8 cellular contexts compared by ENCODE assay signal in the genomic region with DNA sequence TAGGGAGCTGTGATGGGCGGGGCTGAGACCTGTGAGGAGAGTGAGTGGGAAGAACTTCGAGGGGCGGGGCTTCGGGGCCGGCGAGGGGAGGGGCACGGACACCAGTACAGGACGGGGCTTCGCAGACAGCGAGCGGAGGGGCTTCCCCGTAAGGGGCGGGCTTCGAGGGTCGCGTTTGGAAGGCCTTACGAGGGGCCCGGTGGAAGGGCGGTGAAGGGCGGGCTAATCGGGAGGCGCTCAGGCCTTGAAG. TPM values are rescaled to one million over a fixed set of nuclear protein-coding genes. Genes with fewer than 3 reads are reported as not detected.
DNase-seq lines count a peak whose midpoint lies in the region; ATAC-seq and TF ChIP-seq lines count a peak whose summit lies in the region.

No MANE protein-coding gene starts in this region.

- H3K4me2 ChIP-seq in KMS-11: peak overlapping the region; percentile 74

- H3K79me2 ChIP-seq in KMS-11 (ENCODE audit: insufficient read depth, low read depth): peaks cover 5% of the 10 kb centered on the region; the same call in 1 of the 2 replicates

- no peaks in the 10 kb centered on the region for H3K9me3 ChIP-seq in CD4-positive, alpha-beta memory T cell (ENCODE audit: control insufficient read depth in 1 of 2, low read length in 2 of 2)
- no peaks in the 10 kb centered on the region for H3K9me3 ChIP-seq in Peyer's patch

- no peaks in the 10 kb centered on the region for H3K27me3 ChIP-seq in CD4-positive, alpha-beta memory T cell (ENCODE audit: insufficient read depth, low read length)
- no peaks in the 10 kb centered on the region for H3K27me3 ChIP-seq in KMS-11 (ENCODE audit: insufficient read depth, low read depth)
- H3K27me3 ChIP-seq in Peyer's patch: no peaks in the 10 kb centered on the region

- no peak for TF ChIP-seq CTCF in KMS-11 (conservative IDR thresholded peaks at IDR 0.05; ENCODE audit: low read depth, low read length)
- TF ChIP-seq CTCF in Peyer's patch (IDR thresholded peaks at IDR 0.05): no peak
- no peak for TF ChIP-seq CTCF in nephron (IDR thresholded peaks at IDR 0.05; ENCODE audit: unreplicated experiment in 3 of 3)

- H3K36me3 Mint-ChIP-seq in CD4-positive, alpha-beta memory T cell: peaks cover 0 to 13% of the 10 kb centered on the region in 2 donors
- H3K36me3 Mint-ChIP-seq in nephron (ENCODE audit: low read depth): peaks cover 6% of the 10 kb centered on the region

- TF ChIP-seq POLR2A in Peyer's patch (IDR thresholded peaks at IDR 0.05): no peak

- no peaks in the 10 kb centered on the region for H3K27me3 Mint-ChIP-seq in CD4-positive, alpha-beta memory T cell
- H3K27me3 Mint-ChIP-seq in nephron (ENCODE audit: low read depth): no peaks in the 10 kb centered on the region

- H3K9ac ChIP-seq in KMS-11: peak overlapping the region; percentile 83

- H3K36me3 ChIP-seq in CD4-positive, alpha-beta memory T cell (ENCODE audit: insufficient read depth, low read length): no peaks in the 10 kb centered on the region
- H3K36me3 ChIP-seq in KMS-11 (ENCODE audit: insufficient read depth): no peaks in the 10 kb centered on the region
- H3K36me3 ChIP-seq in Peyer's patch: no peaks in the 10 kb centered on the region

- H2AFZ ChIP-seq in KMS-11 (ENCODE audit: low read depth): peak overlapping the region; percentile 74

- intact Hi-C loops in CD4-positive, alpha-beta memory T cell (cut with micrococcal nuclease): loop anchor here (1.0 to 5.0 kb wide), 8 partner anchors 12 to 1546 kb away; a partner anchor contains a TSS

- H3K4me3 Mint-ChIP-seq in CD4-positive, alpha-beta memory T cell: peak overlapping the region; percentile 91 to 95 (median 92)
- H3K4me3 Mint-ChIP-seq in nephron: peak overlapping the region; percentile 89 to 97 (median 93)

- peak overlapping the region; percentile 98 to 100 (median 99) for H3K27ac Mint-ChIP-seq in CD4-positive, alpha-beta memory T cell
- H3K27ac Mint-ChIP-seq in nephron: peak overlapping the region; percentile 98 to 100 (median 99)

- POLR2A ChIA-PET in CD4-positive, alpha-beta memory T cell (lab: Charles Lee; ENCODE audit: partially characterized antibody): interaction anchor here (0.5 to 8.7 kb wide), 18 partner anchors 12 to 1048 kb away, joined by 3 to 516 read pairs (median 4); a partner anchor contains a TSS

- DNase-seq in CD4-positive, alpha-beta memory T cell: peak; percentile 90 to 98 (median 93)
- DNase-seq in Peyer's patch (peak; percentile 99 to 100 (median 100)), activated T-helper 1 cell treated with Interleukin-2 at 50 U/mL for 16 hours (ENCODE audit: low read depth) (peak; percentile 92), fibroblast of gingiva (ENCODE audit: low read depth) (peak; percentile 77)
- peak; percentile 98 for DNase-seq in stimulated activated naive CD8-positive, alpha-beta T cell treated with anti-CD3 and anti-CD28 coated beads, Interleukin-15, Interleukin-2, amounts not matched to agents 100 U/mL and 50 U/mL, for 24 hours

- H3K27ac ChIP-seq in CD4-positive, alpha-beta memory T cell (ENCODE audit: low read depth, low read length): peak overlapping the region; percentile 100
- peak overlapping the region; percentile 92 for H3K27ac ChIP-seq in KMS-11
- peak overlapping the region; percentile 96 to 99 (median 97) for H3K27ac ChIP-seq in Peyer's patch

- peak; percentile 48 for ATAC-seq in GM21447 (IDR thresholded peaks at IDR 0.05; ENCODE audit: unreplicated experiment)
- peak; percentile 66 for ATAC-seq in stimulated activated naive CD8-positive, alpha-beta T cell treated with anti-CD3 and anti-CD28 coated beads, Interleukin-15, Interleukin-2, amounts not matched to agents 100 U/mL and 50 U/mL, for 24 hours

- no peaks in the 10 kb centered on the region for H3K9me3 Mint-ChIP-seq in CD4-positive, alpha-beta memory T cell
- H3K9me3 Mint-ChIP-seq in nephron: no peaks in the 10 kb centered on the region

- H4K20me1 ChIP-seq in KMS-11 (ENCODE audit: insufficient read depth): no peaks in the 10 kb centered on the region

- H3K4me1 Mint-ChIP-seq in CD4-positive, alpha-beta memory T cell: peaks cover 30 to 66% (median 45%) of the 10 kb centered on the region in 4 donors
- peaks cover 52% of the 10 kb centered on the region for H3K4me1 Mint-ChIP-seq in nephron

- peak overlapping the region; percentile 65 to 87 for H3K4me3 ChIP-seq in CD4-positive, alpha-beta memory T cell (ENCODE audit: low read length in 2 of 2)
- H3K4me3 ChIP-seq in KMS-11 (IDR thresholded peaks at IDR 0.05; ENCODE audit: insufficient read depth, low read depth, low read length) (no peak overlapping the region), Peyer's patch (peak overlapping the region; percentile 50 to 70 (median 67))

- H3K4me1 ChIP-seq in CD4-positive, alpha-beta memory T cell (ENCODE audit: insufficient read depth, low read length): peaks cover 49% of the 10 kb centered on the region
- H3K4me1 ChIP-seq in KMS-11 (ENCODE audit: low read depth, poor library complexity, severe bottlenecking): peaks cover 51% of the 10 kb centered on the region
- H3K4me1 ChIP-seq in Peyer's patch: peaks cover 0 to 37% (median 23%) of the 10 kb centered on the region in 4 donors

- CTCF ChIA-PET in CD4-positive, alpha-beta memory T cell (lab: Charles Lee; ENCODE audit: partially characterized antibody): interaction anchor here (1.2 to 9.1 kb wide), 5 partner anchors 11 to 70 kb away, joined by 5 to 278 read pairs (median 8); a partner anchor contains a TSS

RNA-seq across cellular contexts. Expression of a gene that starts 4.1 kb away (rescaled TPM):
- total RNA-seq in CD4-positive, alpha-beta memory T cell: 100 to 1,000 TPM; 293 to 294 TPM
- polyA plus RNA-seq in CD4-positive, alpha-beta memory T cell: 1,000 to 10,000 TPM; 1,097 to 1,108 TPM
- 10 to 100 TPM in 2 of 4 donors, 1 to 10 TPM in 2; 4.7 to 21.5 (median 10.5) TPM for total RNA-seq in Peyer's patch

RNA-seq across cellular contexts. Expression of a gene that starts 42.4 kb away (rescaled TPM):
- 10 to 100 TPM; 27.6 to 31.8 TPM for total RNA-seq in CD4-positive, alpha-beta memory T cell
- 1 to 10 TPM; 3.8 to 8.2 TPM for polyA plus RNA-seq in CD4-positive, alpha-beta memory T cell
- total RNA-seq in Peyer's patch: 10 to 100 TPM in 3 of 4 donors, 1 to 10 TPM in 1; 8.6 to 30.5 (median 20.0) TPM

RNA-seq across cellular contexts. Expression of a gene that starts 42.9 kb away (rescaled TPM):
- total RNA-seq in CD4-positive, alpha-beta memory T cell: not detected
- polyA plus RNA-seq in CD4-positive, alpha-beta memory T cell: not detected
- total RNA-seq in Peyer's patch: not detected

RNA-seq across cellular contexts. Expression of a gene that starts 51.4 kb away (rescaled TPM):
- under 1 TPM in 1 of 2 experiments, not detected in 1; 0.36 TPM for total RNA-seq in CD4-positive, alpha-beta memory T cell
- not detected for polyA plus RNA-seq in CD4-positive, alpha-beta memory T cell
- not detected for total RNA-seq in Peyer's patch

Comparison
In these comparisons a context has a peak if more than half of its experiments do, and no peak if none do; other contexts are left out.
1. RNA of a gene that starts 4.1 kb away (total RNA-seq): 293 to 294 TPM in CD4-positive, alpha-beta memory T cell; 4.7 to 21.5 TPM in Peyer's patch; every median in the first group is over 10 times any median in the second.
2. Peak in every context shown above with its lines, with median percentiles within 50 percentile points of each other: DNase-seq and H3K27ac ChIP-seq.